In genomic region chr1:167815650-167816049, GRCh38 we compare ENCODE assay signal across 8 cellular contexts.
"Had no signal": no experiment of that assay in that cellular context is flagged by ENCODE, and none has a peak within 500 bp of the region (broad histone marks: within the 10 kb centered on the region; RNA-seq: fewer than 3 reads in every experiment).

No MANE protein-coding gene starts in this region.

- H3K27ac ChIP-seq: GM23248, HL-60 had no signal

- H3K9ac ChIP-seq: GM23248 had no signal

- H3K36me3 ChIP-seq: HAP-1 had no signal

- H2AFZ ChIP-seq: GM23248 had no signal

- ATAC-seq: HCT116 had no signal

- DNase-seq: GM23248, GOT3, H7, IMR-90, KBM-7 had no signal

- H3K4me3 ChIP-seq: GM23248, HAP-1 had no signal
